Comparison of ENCODE assay signal across 25 cellular contexts in genomic region chr1:56315293-56315942, GRCh38.
"Had no signal": no experiment of that assay in that cellular context is flagged by ENCODE, and none has a peak within 500 bp of the region (broad histone marks: within the 10 kb centered on the region; RNA-seq: fewer than 3 reads in every experiment).

No MANE protein-coding gene starts in this region.

- ATAC-seq: foreskin keratinocyte, gastroesophageal sphincter, heart left ventricle, left colon, left lobe of liver, lower lobe of right lung, mucosa of descending colon had no signal

- H3K79me2 ChIP-seq: hepatocyte had no signal

- H3K4me2 ChIP-seq: hepatocyte had no signal

- DNase-seq: dermis blood vessel endothelial cell; dorsolateral prefrontal cortex; effector CD4-positive, alpha-beta T cell; effector memory CD4-positive, alpha-beta T cell; foreskin keratinocyte; heart left ventricle; hypothalamus; immature natural killer cell; islet precursor cell; kidney; kidney glomerular epithelial cell; left colon; left ventricle myocardium superior; lower lobe of right lung; mesenchymal stem cell; mucosa of descending colon; naive B cell had no signal

- H2AFZ ChIP-seq: hepatocyte had no signal

- H3K27ac ChIP-seq: coronary artery, dorsolateral prefrontal cortex, esophagus muscularis mucosa, foreskin keratinocyte, gastroesophageal sphincter, heart left ventricle, hepatocyte, lower lobe of right lung had no signal

- H3K4me3 ChIP-seq: coronary artery, dorsolateral prefrontal cortex, esophagus muscularis mucosa, gastroesophageal sphincter, heart left ventricle, hepatocyte, lower lobe of right lung, mucosa of descending colon had no signal

- H3K36me3 ChIP-seq: esophagus muscularis mucosa, gastroesophageal sphincter, heart left ventricle, lower lobe of right lung had no signal

- H3K9me3 ChIP-seq: lower lobe of right lung, mucosa of descending colon had no signal

- H3K27me3 ChIP-seq: dorsolateral prefrontal cortex, esophagus muscularis mucosa, foreskin keratinocyte, gastroesophageal sphincter, heart left ventricle, hepatocyte had no signal

- H3K4me1 ChIP-seq: foreskin keratinocyte, lower lobe of right lung had no signal

- FAIRE-seq: colon, endothelial cell of umbilical vein, frontal cortex, kidney had no signal
